Comparison of ENCODE assay signal across 8 cellular contexts in the genomic region with DNA sequence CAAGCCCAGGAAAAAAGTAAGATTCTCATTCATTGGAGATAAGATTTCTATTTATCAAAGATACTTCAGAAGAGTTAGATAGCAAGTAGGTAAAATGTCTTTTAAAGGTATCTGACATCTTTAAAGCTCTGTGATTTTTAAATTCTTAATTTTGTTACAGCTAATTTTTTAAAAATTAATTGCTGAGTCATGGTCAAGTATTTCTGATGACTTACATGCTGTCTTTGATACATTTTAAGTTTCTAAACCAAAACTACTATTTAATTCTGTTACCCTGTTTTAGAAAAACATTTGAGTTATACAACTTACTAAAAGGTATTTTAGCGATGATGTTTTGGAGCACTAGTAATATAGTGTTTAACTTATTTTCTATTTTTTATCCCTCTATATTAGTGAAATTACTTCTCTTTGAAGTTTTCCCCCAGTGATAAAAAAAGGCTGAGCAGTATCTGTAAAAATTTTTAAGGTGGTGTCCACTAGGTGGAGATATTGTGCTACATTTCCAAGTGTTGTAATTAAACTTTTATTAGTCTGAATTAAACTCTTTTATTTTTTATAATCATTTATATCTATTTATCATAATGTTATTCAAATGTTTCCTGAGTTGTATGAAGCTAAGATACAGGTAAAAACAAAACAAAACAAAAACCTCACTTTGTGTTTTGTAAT. TPM values are rescaled to one million over a fixed set of nuclear protein-coding genes. Genes with fewer than 3 reads are reported as not detected.
A peak's percentile ranks its signal among the peaks of the same experiment; 100 is the strongest.
DNase-seq lines count a peak whose midpoint lies in the region; ATAC-seq and TF ChIP-seq lines count a peak whose summit lies in the region.

No MANE protein-coding gene starts in this region.

- H3K27me3 ChIP-seq in CD8-positive, alpha-beta T cell (ENCODE audit: insufficient read depth, low read length) = no peaks in the 10 kb centered on the region
- H3K27me3 ChIP-seq in Peyer's patch = no peaks in the 10 kb centered on the region

- H3K4me1 Mint-ChIP-seq in CD8-positive, alpha-beta T cell (ENCODE audit: low read depth) = no peaks in the 10 kb centered on the region
- H3K4me1 Mint-ChIP-seq in WTC11 = no peaks in the 10 kb centered on the region

- TF ChIP-seq CTCF in CD8-positive, alpha-beta T cell (IDR thresholded peaks at IDR 0.05) = peak; percentile 77
- TF ChIP-seq CTCF in HFF-Myc (IDR thresholded peaks at IDR 0.05; ENCODE audit: low read depth, low read length, missing control alignments) (peak; percentile 28), WTC11 (IDR thresholded peaks at IDR 0.05) (0 out of 2 replicates have a peak, but pooled peaks have one; percentile 17), Peyer's patch (IDR thresholded peaks at IDR 0.05) (peak in 3 of 6 experiments; percentile 36 to 62 (median 37))

- H3K27ac ChIP-seq in CD8-positive, alpha-beta T cell (ENCODE audit: low read depth, low read length) = no peak overlapping the region
- no peak overlapping the region for H3K27ac ChIP-seq in Peyer's patch

- TF ChIP-seq POLR2A in Peyer's patch (IDR thresholded peaks at IDR 0.05) = no peak

- POLR2A ChIA-PET in CD8-positive, alpha-beta T cell (lab: Charles Lee) = interaction anchor here (0.7 kb wide), 1 partner anchor 1278 kb away, joined by 3 read pairs; a partner anchor contains a TSS
- POLR2A ChIA-PET in WTC11 (lab: Charles Lee) = no interaction called here

- DNase-seq in CD8-positive, alpha-beta T cell = no peak
- DNase-seq in HFF-Myc (ENCODE audit: extremely low read depth, low read depth) (no peak), WTC11 (ENCODE audit: low spot score) (no peak), kidney glomerular epithelial cell (lab: John Stamatoyannopoulos, UW) (peak; percentile 33), iPS-NIHi11 (ENCODE audit: low spot score) (no peak), Peyer's patch (no peak)
- DNase-seq in activated CD8-positive, alpha-beta memory T cell treated with anti-CD3 and anti-CD28 coated beads, Interleukin-2, amount 50 U/mL, for 48 hours = no peak

- H3K36me3 Mint-ChIP-seq in CD8-positive, alpha-beta T cell = peaks cover 4% of the 10 kb centered on the region
- H3K36me3 Mint-ChIP-seq in WTC11 = peaks cover 20% of the 10 kb centered on the region

- H3K4me3 ChIP-seq in CD8-positive, alpha-beta T cell (ENCODE audit: low read depth, low read length) = no peak overlapping the region
- H3K4me3 ChIP-seq in HFF-Myc (replicated peaks; ENCODE audit: low read depth, low read length) (no peak overlapping the region), Peyer's patch (no peak overlapping the region)

- H3K9me3 ChIP-seq in CD8-positive, alpha-beta T cell (ENCODE audit: low read length) = no peaks in the 10 kb centered on the region
- no peaks in the 10 kb centered on the region for H3K9me3 ChIP-seq in Peyer's patch

- no peak for ATAC-seq in CD8-positive, alpha-beta T cell
- no peak for ATAC-seq in WTC11
- no peak for ATAC-seq in HG03521 (IDR thresholded peaks at IDR 0.05; ENCODE audit: unreplicated experiment)

- CTCF ChIA-PET in CD8-positive, alpha-beta T cell (lab: Charles Lee) = interaction anchor here (2.5 kb wide), 1 partner anchor 1278 kb away, joined by 7 read pairs; a partner anchor contains a TSS
- CTCF ChIA-PET in WTC11 (lab: Charles Lee) = no interaction called here

- intact Hi-C loops in CD8-positive, alpha-beta T cell (cut with DNase I, micrococcal nuclease) = loop anchor here in 1 of 2 experiments (5.0 kb wide), 1 partner anchor 184 kb away; no protein-coding TSS in a partner anchor

- no peak overlapping the region for H3K4me3 Mint-ChIP-seq in CD8-positive, alpha-beta T cell
- no peak overlapping the region for H3K4me3 Mint-ChIP-seq in WTC11

- H3K36me3 ChIP-seq in CD8-positive, alpha-beta T cell (ENCODE audit: insufficient read depth, low read length) = no peaks in the 10 kb centered on the region
- no peaks in the 10 kb centered on the region for H3K36me3 ChIP-seq in Peyer's patch

- no peaks in the 10 kb centered on the region for H3K27me3 Mint-ChIP-seq in CD8-positive, alpha-beta T cell (ENCODE audit: low read depth)
- H3K27me3 Mint-ChIP-seq in WTC11 (ENCODE audit: low read depth) = no peaks in the 10 kb centered on the region

- H3K9me3 Mint-ChIP-seq in CD8-positive, alpha-beta T cell = no peaks in the 10 kb centered on the region
- H3K9me3 Mint-ChIP-seq in WTC11 = peaks cover 27% of the 10 kb centered on the region

- H3K4me1 ChIP-seq in CD8-positive, alpha-beta T cell (ENCODE audit: insufficient read depth, low read length) = no peaks in the 10 kb centered on the region
- no peaks in the 10 kb centered on the region for H3K4me1 ChIP-seq in Peyer's patch

- no peak overlapping the region for H3K27ac Mint-ChIP-seq in CD8-positive, alpha-beta T cell
- no peak overlapping the region for H3K27ac Mint-ChIP-seq in WTC11

TF ChIP-seq in WTC11, 78 proteins besides CTCF, POLR2A, EP300 and RAD21:
- no peak for TF ChIP-seq CBFB (CRISPR knock-in tag; IDR thresholded peaks at IDR 0.05; ENCODE audit: low read depth)
- no peak for TF ChIP-seq ZNF396 (CRISPR knock-in tag; IDR thresholded peaks at IDR 0.05; ENCODE audit: borderline replicate concordance)
- no peak for TF ChIP-seq NFE2L1 (CRISPR knock-in tag; IDR thresholded peaks at IDR 0.05)

RNA-seq across cellular contexts. Expression of a gene that starts 11.5 kb away (rescaled TPM):
- 1 to 10 TPM; 8.6 to 9.0 TPM for total RNA-seq in CD8-positive, alpha-beta T cell
- total RNA-seq in WTC11 (2021) (12.9 to 16.3 TPM (median 16.0 TPM) in 3 replicates), Peyer's patch (1 to 10 TPM; 3.3 to 6.7 (median 5.8) TPM)
